ENCODE assay signal across 1 cellular context in the genomic region with DNA sequence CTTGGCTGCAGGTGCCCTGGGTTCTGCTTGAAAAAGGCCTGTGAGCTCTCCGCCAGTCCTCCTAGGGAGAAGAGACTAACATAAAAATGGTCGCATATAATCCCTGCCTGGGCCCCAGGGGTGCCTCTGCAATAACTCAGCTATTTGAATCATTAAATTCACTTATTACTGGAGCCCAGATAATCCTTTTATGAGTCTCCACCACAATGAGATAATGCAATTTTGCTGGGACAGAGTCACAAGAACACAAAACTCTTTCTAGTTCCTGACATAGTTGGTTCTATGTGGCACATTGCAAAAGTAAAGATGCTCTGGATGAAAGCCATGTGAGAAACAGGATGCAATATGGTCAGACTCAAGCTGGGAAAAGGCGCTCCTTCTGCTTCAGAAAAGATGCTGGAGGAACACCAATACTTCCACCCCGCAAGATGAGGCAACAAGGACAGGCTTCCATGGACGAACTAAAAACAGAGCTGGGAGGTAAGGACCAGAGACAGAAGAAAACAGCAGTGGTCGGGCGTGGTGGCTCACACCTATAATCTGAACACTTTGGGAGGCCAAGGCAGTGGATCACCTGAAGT.
A peak's percentile ranks its signal among the peaks of the same experiment; 100 is the strongest.
TF ChIP-seq lines count a peak whose summit lies in the region.

No MANE protein-coding gene starts in this region.

TF ChIP-seq in HEK293, 187 proteins besides CTCF, POLR2A, EP300 and RAD21:
- TF ChIP-seq ZFP41 (tag by site-specific recombination; IDR thresholded peaks at IDR 0.05; ENCODE audit: borderline replicate concordance) (no peak), ZEB2 (tag by site-specific recombination; IDR thresholded peaks at IDR 0.05) (0 out of 2 replicates have a peak, but pooled peaks have one; percentile 2), ZNF561 (tag by site-specific recombination; IDR thresholded peaks at IDR 0.05; ENCODE audit: borderline replicate concordance) (0 out of 2 replicates have a peak, but pooled peaks have one; percentile 24), ZBTB8A (tag by site-specific recombination; IDR thresholded peaks at IDR 0.05) (0 out of 2 replicates have a peak, but pooled peaks have one; percentile 10), ZIC2 (tag by site-specific recombination; IDR thresholded peaks at IDR 0.05) (no peak)
- TF ChIP-seq, protein P1, sequence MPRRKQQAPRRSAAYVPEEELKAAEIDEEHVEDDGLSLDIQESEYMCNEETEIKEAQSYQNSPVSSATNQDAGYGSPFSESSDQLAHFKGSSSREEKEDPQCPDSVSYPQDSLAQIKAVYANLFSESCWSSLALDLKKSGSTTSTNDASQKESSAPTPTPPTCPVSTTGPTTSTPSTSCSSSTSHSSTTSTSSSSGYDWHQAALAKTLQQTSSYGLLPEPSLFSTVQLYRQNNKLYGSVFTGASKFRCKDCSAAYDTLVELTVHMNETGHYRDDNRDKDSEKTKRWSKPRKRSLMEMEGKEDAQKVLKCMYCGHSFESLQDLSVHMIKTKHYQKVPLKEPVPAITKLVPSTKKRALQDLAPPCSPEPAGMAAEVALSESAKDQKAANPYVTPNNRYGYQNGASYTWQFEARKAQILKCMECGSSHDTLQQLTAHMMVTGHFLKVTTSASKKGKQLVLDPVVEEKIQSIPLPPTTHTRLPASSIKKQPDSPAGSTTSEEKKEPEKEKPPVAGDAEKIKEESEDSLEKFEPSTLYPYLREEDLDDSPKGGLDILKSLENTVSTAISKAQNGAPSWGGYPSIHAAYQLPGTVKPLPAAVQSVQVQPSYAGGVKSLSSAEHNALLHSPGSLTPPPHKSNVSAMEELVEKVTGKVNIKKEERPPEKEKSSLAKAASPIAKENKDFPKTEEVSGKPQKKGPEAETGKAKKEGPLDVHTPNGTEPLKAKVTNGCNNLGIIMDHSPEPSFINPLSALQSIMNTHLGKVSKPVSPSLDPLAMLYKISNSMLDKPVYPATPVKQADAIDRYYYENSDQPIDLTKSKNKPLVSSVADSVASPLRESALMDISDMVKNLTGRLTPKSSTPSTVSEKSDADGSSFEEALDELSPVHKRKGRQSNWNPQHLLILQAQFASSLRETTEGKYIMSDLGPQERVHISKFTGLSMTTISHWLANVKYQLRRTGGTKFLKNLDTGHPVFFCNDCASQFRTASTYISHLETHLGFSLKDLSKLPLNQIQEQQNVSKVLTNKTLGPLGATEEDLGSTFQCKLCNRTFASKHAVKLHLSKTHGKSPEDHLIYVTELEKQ (tag by site-specific recombination; IDR thresholded peaks at IDR 0.05; ENCODE audit: borderline replicate concordance): no peak
- TF ChIP-seq, protein P2, sequence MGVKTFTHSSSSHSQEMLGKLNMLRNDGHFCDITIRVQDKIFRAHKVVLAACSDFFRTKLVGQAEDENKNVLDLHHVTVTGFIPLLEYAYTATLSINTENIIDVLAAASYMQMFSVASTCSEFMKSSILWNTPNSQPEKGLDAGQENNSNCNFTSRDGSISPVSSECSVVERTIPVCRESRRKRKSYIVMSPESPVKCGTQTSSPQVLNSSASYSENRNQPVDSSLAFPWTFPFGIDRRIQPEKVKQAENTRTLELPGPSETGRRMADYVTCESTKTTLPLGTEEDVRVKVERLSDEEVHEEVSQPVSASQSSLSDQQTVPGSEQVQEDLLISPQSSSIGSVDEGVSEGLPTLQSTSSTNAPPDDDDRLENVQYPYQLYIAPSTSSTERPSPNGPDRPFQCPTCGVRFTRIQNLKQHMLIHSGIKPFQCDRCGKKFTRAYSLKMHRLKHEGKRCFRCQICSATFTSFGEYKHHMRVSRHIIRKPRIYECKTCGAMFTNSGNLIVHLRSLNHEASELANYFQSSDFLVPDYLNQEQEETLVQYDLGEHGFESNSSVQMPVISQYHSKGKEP (tag by site-specific recombination; IDR thresholded peaks at IDR 0.05): peak; percentile 47; the same call in 1 of the 2 replicates
- TF ChIP-seq, protein P3, sequence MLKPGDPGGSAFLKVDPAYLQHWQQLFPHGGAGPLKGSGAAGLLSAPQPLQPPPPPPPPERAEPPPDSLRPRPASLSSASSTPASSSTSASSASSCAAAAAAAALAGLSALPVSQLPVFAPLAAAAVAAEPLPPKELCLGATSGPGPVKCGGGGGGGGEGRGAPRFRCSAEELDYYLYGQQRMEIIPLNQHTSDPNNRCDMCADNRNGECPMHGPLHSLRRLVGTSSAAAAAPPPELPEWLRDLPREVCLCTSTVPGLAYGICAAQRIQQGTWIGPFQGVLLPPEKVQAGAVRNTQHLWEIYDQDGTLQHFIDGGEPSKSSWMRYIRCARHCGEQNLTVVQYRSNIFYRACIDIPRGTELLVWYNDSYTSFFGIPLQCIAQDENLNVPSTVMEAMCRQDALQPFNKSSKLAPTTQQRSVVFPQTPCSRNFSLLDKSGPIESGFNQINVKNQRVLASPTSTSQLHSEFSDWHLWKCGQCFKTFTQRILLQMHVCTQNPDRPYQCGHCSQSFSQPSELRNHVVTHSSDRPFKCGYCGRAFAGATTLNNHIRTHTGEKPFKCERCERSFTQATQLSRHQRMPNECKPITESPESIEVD (tag by site-specific recombination; IDR thresholded peaks at IDR 0.05): peak; percentile 69; the same call in 1 of the 2 replicates
